Comparison of ENCODE assay signal across 17 cellular contexts in genomic region chr13:62305758-62306157, GRCh38.
DNase-seq lines count a peak whose midpoint lies in the region; ATAC-seq, FAIRE-seq and TF ChIP-seq lines count a peak whose summit lies in the region.
"Had no signal": no experiment of that assay in that cellular context is flagged by ENCODE, and none has a peak within 500 bp of the region (broad histone marks: within the 10 kb centered on the region; RNA-seq: fewer than 3 reads in every experiment).

No MANE protein-coding gene starts in this region.

- no peaks in the 10 kb centered on the region for H3K9me3 ChIP-seq in kidney (ENCODE audit: control insufficient read depth in 1 of 2, low read length in 2 of 2)

- H2AFZ ChIP-seq in ACC112 (ENCODE audit: low read length, unreplicated experiment) = peak overlapping the region; percentile 68

- FAIRE-seq in kidney (lab: Jason Lieb, UNC) = no peak
- FAIRE-seq: G401.6, RCC 7860 had no signal

- no peak overlapping the region for H3K9ac ChIP-seq in kidney (ENCODE audit: low read length in 2 of 2)

- no peaks in the 10 kb centered on the region for H3K27me3 ChIP-seq in ACC112 (ENCODE audit: insufficient read depth, low read length)
- H3K27me3 ChIP-seq: spleen had no signal

- intact Hi-C loops in kidney (cut with DNase I) = no loop called here

- TF ChIP-seq CTCF in kidney (IDR thresholded peaks at IDR 0.05; ENCODE audit: borderline replicate concordance, extremely low read depth, insufficient read depth) = no peak

- no peaks in the 10 kb centered on the region for H3K79me2 ChIP-seq in ACC112 (ENCODE audit: control insufficient read depth, insufficient read depth, low read length, unreplicated experiment)

- DNase-seq in kidney (no peak), left lobe of liver (ENCODE audit: low spot score) (no peak), OCI-M2 (lab: John Stamatoyannopoulos, UW; ENCODE audit: unreplicated experiment) (no peak), DMS 273 (lab: John Stamatoyannopoulos, UW; ENCODE audit: unreplicated experiment) (no peak)
- DNase-seq: activated naive CD4-positive, alpha-beta T cell treated with anti-CD3 and anti-CD28 coated beads for 36 hours; naive thymus-derived CD8-positive, alpha-beta T cell; NCI-H1105 treated with DMSO at 0.1 percent for 48 hours; spleen; stimulated activated naive CD8-positive, alpha-beta T cell treated with anti-CD3 and anti-CD28 coated beads, Interleukin-15, amount 100 ng/mL, for 72 hours had no signal

- H3K36me3 ChIP-seq in ACC112 (ENCODE audit: insufficient read depth, low read length) = no peaks in the 10 kb centered on the region
- H3K36me3 ChIP-seq in kidney (ENCODE audit: control insufficient read depth in 1 of 2, insufficient read depth in 2 of 2, low read length in 2 of 2) = no peaks in the 10 kb centered on the region
- H3K36me3 ChIP-seq: spleen had no signal

- peak overlapping the region; percentile 76 for H3K4me3 ChIP-seq in ACC112 (ENCODE audit: low read depth, low read length)
- peak overlapping the region in 1 of 2 donors; percentile 25 for H3K4me3 ChIP-seq in kidney (ENCODE audit: low read length in 2 of 2)

- H3K4me1 ChIP-seq in ACC112 (ENCODE audit: control insufficient read depth, insufficient read depth, low read length, unreplicated experiment) (no peaks in the 10 kb centered on the region), kidney (ENCODE audit: control insufficient read depth in 1 of 2, insufficient read depth in 1 of 2, low read depth in 1 of 2, low read length in 2 of 2) (no peaks in the 10 kb centered on the region)
- H3K4me1 ChIP-seq: spleen had no signal

- peak; percentile 73 for ATAC-seq in GM19043 (IDR thresholded peaks at IDR 0.05; ENCODE audit: low read depth, unreplicated experiment)
- ATAC-seq in HG02678 (IDR thresholded peaks at IDR 0.05; ENCODE audit: unreplicated experiment) = peak; percentile 94
- ATAC-seq in HG03520 (IDR thresholded peaks at IDR 0.05; ENCODE audit: unreplicated experiment) = peak; percentile 91
- no peak for ATAC-seq in left lobe of liver
- ATAC-seq: activated CD4-positive, CD25-positive, alpha-beta regulatory T cell treated with anti-CD3 and anti-CD28 coated beads, Interleukin-2, amount 50 U/mL, for 24 hours; HCT116; naive thymus-derived CD8-positive, alpha-beta T cell; stimulated activated naive CD8-positive, alpha-beta T cell treated with anti-CD3 and anti-CD28 coated beads, Interleukin-15, amount 100 ng/mL, for 72 hours had no signal

- H3K27ac ChIP-seq in ACC112 (ENCODE audit: low read depth, low read length) = no peak overlapping the region
- no peak overlapping the region for H3K27ac ChIP-seq in kidney (ENCODE audit: low read depth in 2 of 2, low read length in 2 of 2)
